ENCODE assay signal across 24 cellular contexts in genomic region chr2:75557474-75558131, GRCh38. TPM values are rescaled to one million over a fixed set of nuclear protein-coding genes. Genes with fewer than 3 reads are reported as not detected.
"Had no signal": no experiment of that assay in that cellular context is flagged by ENCODE, and none has a peak within 500 bp of the region (broad histone marks: within the 10 kb centered on the region; RNA-seq: fewer than 3 reads in every experiment).

No MANE protein-coding gene starts in this region.

- ATAC-seq: activated T-helper 17 cell treated with anti-CD3 and anti-CD28 coated beads, Interleukin-2, amount 50 U/mL, for 72 hours; PC-3; T-cell had no signal

- H3K36me3 Mint-ChIP-seq: activated naive CD8-positive, alpha-beta T cell; T-cell had no signal

- H3K9me3 Mint-ChIP-seq: activated B cell treated with CpG ODN at 0.5 μM for 24 hours; activated CD4-positive, alpha-beta memory T cell treated with anti-CD3 and anti-CD28 coated beads, Interleukin-2, amount 10 ng/mL, durations not matched to agents 7 days and 5 days; activated naive CD4-positive, alpha-beta T cell treated with anti-CD3 and anti-CD28 coated beads for 36 hours; activated T-helper 17 cell treated with anti-CD3 and anti-CD28 coated beads, Interleukin-2, amount 50 U/mL, for 72 hours; T-cell had no signal

- DNase-seq: activated B cell treated with CpG ODN at 0.5 μM for 24 hours; activated CD4-positive, alpha-beta memory T cell treated with anti-CD3 and anti-CD28 coated beads, Interleukin-2, amount 10 ng/mL, durations not matched to agents 7 days and 5 days; activated CD4-positive, alpha-beta T cell treated with anti-CD3 and anti-CD28 coated beads for 1 hour; activated CD4-positive, alpha-beta T cell treated with anti-CD3 and anti-CD28 coated beads, Interleukin-2, amount 50 U/mL, for 1 hour; activated gamma-delta T cell; activated naive CD4-positive, alpha-beta T cell treated with anti-CD3 and anti-CD28 coated beads for 36 hours; activated T-cell treated with anti-CD3 and anti-CD28 coated beads for 4 hours; activated T-cell treated with anti-CD3 and anti-CD28 coated beads, Interleukin-2, amount 50 U/mL, for 48 hours; amygdala; KG1; NCI-H1048; NCI-H146; NCI-H187 treated with DMSO at 0.1 percent for 48 hours; NCI-H2081 treated with DMSO at 0.1 percent for 48 hours; NCI-H446; NCI-H524; PC-3; SHP77 treated with DMSO at 0.1 percent for 48 hours; T-cell; T-helper 2 cell; T1000 had no signal

- H3K27ac Mint-ChIP-seq: activated B cell treated with CpG ODN at 0.5 μM for 24 hours; activated CD4-positive, alpha-beta memory T cell treated with anti-CD3 and anti-CD28 coated beads, Interleukin-2, amount 10 ng/mL, durations not matched to agents 7 days and 5 days; activated naive CD4-positive, alpha-beta T cell treated with anti-CD3 and anti-CD28 coated beads for 36 hours; activated naive CD8-positive, alpha-beta T cell; activated T-helper 17 cell treated with anti-CD3 and anti-CD28 coated beads, Interleukin-2, amount 50 U/mL, for 72 hours; T-cell had no signal

- H3K4me3 Mint-ChIP-seq: activated B cell treated with CpG ODN at 0.5 μM for 24 hours; activated CD4-positive, alpha-beta memory T cell treated with anti-CD3 and anti-CD28 coated beads, Interleukin-2, amount 10 ng/mL, durations not matched to agents 7 days and 5 days; activated naive CD4-positive, alpha-beta T cell treated with anti-CD3 and anti-CD28 coated beads for 36 hours; activated naive CD8-positive, alpha-beta T cell; activated T-helper 17 cell treated with anti-CD3 and anti-CD28 coated beads, Interleukin-2, amount 50 U/mL, for 72 hours had no signal

RNA-seq across cellular contexts. Expression of gene EVA1A, which starts 3.1 kb away (rescaled TPM):
- total RNA-seq: activated B cell treated with CpG ODN at 0.5 μM for 24 hours; activated CD4-positive, alpha-beta memory T cell treated with anti-CD3 and anti-CD28 coated beads, Interleukin-2, amount 10 ng/mL, durations not matched to agents 7 days and 5 days; activated CD8-positive, alpha-beta memory T cell treated with anti-CD3 and anti-CD28 coated beads for 36 hours; activated naive CD4-positive, alpha-beta T cell treated with anti-CD3 and anti-CD28 coated beads for 36 hours; activated T-helper 17 cell treated with anti-CD3 and anti-CD28 coated beads, Interleukin-2, amount 50 U/mL, for 72 hours had no signal
